Comparison of ENCODE assay signal across 1 cellular context in the genomic region with DNA sequence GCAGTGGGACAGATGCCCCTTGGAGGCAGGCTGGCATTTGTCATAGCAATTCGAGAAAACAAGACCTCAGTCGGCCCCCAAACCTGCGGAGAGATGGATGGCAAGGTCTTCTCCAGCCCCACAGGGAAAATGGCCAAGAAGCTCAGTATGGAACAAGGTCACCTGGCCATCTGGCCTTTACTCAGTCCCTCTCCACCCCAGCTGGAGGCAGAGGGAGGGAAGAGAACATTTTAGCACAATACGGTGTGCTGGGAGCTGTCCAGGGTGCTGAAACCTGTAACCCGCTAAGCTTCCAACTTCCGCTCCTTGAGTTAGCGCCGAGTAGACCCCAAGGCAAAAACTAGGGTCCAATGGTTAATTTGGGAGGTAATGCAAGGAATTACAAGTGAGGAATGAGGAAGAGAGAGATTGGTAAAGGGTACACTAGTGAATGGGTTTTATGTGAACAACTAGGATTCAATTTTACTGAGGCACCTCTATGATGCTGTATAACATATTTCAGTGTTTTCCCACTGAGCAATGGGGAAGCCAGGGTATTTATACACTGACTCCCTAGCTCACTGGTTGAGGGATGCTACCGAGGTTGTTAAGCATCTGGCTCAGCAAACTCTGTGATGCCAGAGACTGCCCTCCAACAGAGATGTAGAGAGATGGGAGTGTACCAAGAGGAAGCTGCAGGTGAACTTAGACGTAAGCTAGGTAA.
A peak's percentile ranks its signal among the peaks of the same experiment; 100 is the strongest.
TF ChIP-seq lines count a peak whose summit lies in the region.

No MANE protein-coding gene starts in this region.

TF ChIP-seq in HEK293, 187 proteins besides CTCF, POLR2A, EP300 and RAD21 (continued from another document):
- TF ChIP-seq, protein P1, sequence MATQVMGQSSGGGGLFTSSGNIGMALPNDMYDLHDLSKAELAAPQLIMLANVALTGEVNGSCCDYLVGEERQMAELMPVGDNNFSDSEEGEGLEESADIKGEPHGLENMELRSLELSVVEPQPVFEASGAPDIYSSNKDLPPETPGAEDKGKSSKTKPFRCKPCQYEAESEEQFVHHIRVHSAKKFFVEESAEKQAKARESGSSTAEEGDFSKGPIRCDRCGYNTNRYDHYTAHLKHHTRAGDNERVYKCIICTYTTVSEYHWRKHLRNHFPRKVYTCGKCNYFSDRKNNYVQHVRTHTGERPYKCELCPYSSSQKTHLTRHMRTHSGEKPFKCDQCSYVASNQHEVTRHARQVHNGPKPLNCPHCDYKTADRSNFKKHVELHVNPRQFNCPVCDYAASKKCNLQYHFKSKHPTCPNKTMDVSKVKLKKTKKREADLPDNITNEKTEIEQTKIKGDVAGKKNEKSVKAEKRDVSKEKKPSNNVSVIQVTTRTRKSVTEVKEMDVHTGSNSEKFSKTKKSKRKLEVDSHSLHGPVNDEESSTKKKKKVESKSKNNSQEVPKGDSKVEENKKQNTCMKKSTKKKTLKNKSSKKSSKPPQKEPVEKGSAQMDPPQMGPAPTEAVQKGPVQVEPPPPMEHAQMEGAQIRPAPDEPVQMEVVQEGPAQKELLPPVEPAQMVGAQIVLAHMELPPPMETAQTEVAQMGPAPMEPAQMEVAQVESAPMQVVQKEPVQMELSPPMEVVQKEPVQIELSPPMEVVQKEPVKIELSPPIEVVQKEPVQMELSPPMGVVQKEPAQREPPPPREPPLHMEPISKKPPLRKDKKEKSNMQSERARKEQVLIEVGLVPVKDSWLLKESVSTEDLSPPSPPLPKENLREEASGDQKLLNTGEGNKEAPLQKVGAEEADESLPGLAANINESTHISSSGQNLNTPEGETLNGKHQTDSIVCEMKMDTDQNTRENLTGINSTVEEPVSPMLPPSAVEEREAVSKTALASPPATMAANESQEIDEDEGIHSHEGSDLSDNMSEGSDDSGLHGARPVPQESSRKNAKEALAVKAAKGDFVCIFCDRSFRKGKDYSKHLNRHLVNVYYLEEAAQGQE (tag by site-specific recombination; IDR thresholded peaks at IDR 0.05), result peak; percentile 98
- no peak for TF ChIP-seq ZNF174 (tag by site-specific recombination; IDR thresholded peaks at IDR 0.05)
- no peak for TF ChIP-seq ZNF292 (tag by site-specific recombination; IDR thresholded peaks at IDR 0.05; ENCODE audit: borderline replicate concordance, low read depth)
- TF ChIP-seq ZNF341 (tag by site-specific recombination; IDR thresholded peaks at IDR 0.05; ENCODE audit: low read depth), result no peak
- no peak for TF ChIP-seq ZEB2 (tag by site-specific recombination; IDR thresholded peaks at IDR 0.05)
- TF ChIP-seq, protein P2, sequence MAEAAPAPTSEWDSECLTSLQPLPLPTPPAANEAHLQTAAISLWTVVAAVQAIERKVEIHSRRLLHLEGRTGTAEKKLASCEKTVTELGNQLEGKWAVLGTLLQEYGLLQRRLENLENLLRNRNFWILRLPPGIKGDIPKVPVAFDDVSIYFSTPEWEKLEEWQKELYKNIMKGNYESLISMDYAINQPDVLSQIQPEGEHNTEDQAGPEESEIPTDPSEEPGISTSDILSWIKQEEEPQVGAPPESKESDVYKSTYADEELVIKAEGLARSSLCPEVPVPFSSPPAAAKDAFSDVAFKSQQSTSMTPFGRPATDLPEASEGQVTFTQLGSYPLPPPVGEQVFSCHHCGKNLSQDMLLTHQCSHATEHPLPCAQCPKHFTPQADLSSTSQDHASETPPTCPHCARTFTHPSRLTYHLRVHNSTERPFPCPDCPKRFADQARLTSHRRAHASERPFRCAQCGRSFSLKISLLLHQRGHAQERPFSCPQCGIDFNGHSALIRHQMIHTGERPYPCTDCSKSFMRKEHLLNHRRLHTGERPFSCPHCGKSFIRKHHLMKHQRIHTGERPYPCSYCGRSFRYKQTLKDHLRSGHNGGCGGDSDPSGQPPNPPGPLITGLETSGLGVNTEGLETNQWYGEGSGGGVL (tag by site-specific recombination; IDR thresholded peaks at IDR 0.05), result no peak
- peak; percentile 58 for TF ChIP-seq SCRT2 (tag by site-specific recombination; IDR thresholded peaks at IDR 0.05)
TF ChIP-seq in HEK293: peak in this region for 3.
